ENCODE assay signal across 8 cellular contexts in the genomic region with DNA sequence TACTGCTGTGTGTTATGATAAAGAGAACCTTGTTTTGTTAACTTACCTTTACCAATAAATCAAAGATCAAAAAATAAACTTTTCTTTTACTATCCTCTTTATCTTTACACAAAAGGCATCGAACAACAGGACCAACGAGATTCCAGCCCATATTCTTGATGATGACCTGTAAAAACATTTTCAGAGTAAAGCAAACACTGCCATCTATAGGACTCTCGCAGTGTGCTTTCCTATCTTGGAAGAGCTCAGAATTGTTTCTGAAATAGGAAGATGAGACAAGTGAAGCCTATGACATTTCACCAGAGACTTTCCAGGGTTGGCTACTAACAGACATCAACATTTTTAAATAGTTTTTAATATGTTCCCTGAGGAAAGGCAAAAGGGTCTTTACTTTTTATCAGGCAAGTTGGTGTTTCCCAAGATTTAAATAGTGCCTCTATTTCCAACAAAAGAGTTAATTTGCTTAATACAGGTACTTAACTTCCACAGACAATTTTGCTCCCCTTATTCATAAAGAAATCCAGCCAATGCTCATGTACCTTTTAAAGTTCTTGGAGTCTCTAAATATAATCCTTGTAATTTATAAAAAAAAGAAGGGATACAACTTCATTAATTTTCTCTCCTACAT. TPM values are rescaled to one million over a fixed set of nuclear protein-coding genes. Genes with fewer than 3 reads are reported as not detected.
DNase-seq lines count a peak whose midpoint lies in the region; ATAC-seq, FAIRE-seq and TF ChIP-seq lines count a peak whose summit lies in the region.

No MANE protein-coding gene starts in this region.

- H3K27me3 ChIP-seq in astrocyte (ENCODE audit: insufficient read depth, low read length) (no peaks in the 10 kb centered on the region), upper lobe of left lung (no peaks in the 10 kb centered on the region)

- H3K4me2 ChIP-seq in astrocyte (ENCODE audit: low read length): no peak overlapping the region

- H3K4me3 Mint-ChIP-seq in astrocyte (ENCODE audit: unreplicated experiment): no peak overlapping the region

- FAIRE-seq in astrocyte (lab: Jason Lieb, UNC): peak; percentile 76

- H3K36me3 ChIP-seq in astrocyte (ENCODE audit: insufficient read depth, low read length) (peaks cover 20% of the 10 kb centered on the region), upper lobe of left lung (peaks cover 0 to 24% (median 4%) of the 10 kb centered on the region in 4 donors)

- H3K9ac ChIP-seq in astrocyte (ENCODE audit: low read length): no peak overlapping the region

- H3K4me1 ChIP-seq in astrocyte (ENCODE audit: insufficient read depth, low read length) (no peaks in the 10 kb centered on the region), upper lobe of left lung (no peaks in the 10 kb centered on the region)

- TF ChIP-seq EP300 in upper lobe of left lung (IDR thresholded peaks at IDR 0.05): no peak

- no peak overlapping the region for H2AFZ ChIP-seq in astrocyte (ENCODE audit: low read depth, low read length)

- peaks cover 4% of the 10 kb centered on the region for H3K36me3 Mint-ChIP-seq in astrocyte (ENCODE audit: low read depth, unreplicated experiment)

- H3K9me3 ChIP-seq in astrocyte (ENCODE audit: insufficient read depth, low read depth, low read length) (no peaks in the 10 kb centered on the region), upper lobe of left lung (no peaks in the 10 kb centered on the region)

- TF ChIP-seq POLR2A in upper lobe of left lung (IDR thresholded peaks at IDR 0.05): no peak

- no peak overlapping the region for H3K27ac ChIP-seq in astrocyte (ENCODE audit: low read depth, low read length)
- H3K27ac ChIP-seq in upper lobe of left lung: no peak overlapping the region

- 19 to 24% methylated on average over 3 of the region's 3 CpGs for WGBS in upper lobe of left lung, 2 donors

- peak; percentile 80 for TF ChIP-seq CTCF in AG09319 (IDR thresholded peaks at IDR 0.05; ENCODE audit: low read depth, low read length)
- peak; percentile 83 for TF ChIP-seq CTCF in astrocyte (IDR thresholded peaks at IDR 0.05; ENCODE audit: insufficient read depth, low read depth, low read length)
- peak in 4 of 6 experiments; percentile 34 to 41 (median 40) for TF ChIP-seq CTCF in upper lobe of left lung (IDR thresholded peaks at IDR 0.05)

- H3K4me3 ChIP-seq in astrocyte (ENCODE audit: insufficient read depth, low read depth, low read length) (no peak overlapping the region), upper lobe of left lung (no peak overlapping the region)

- DNase-seq in AG09319 (ENCODE audit: extremely low read depth, low read depth) (peak; percentile 22), NCI-H2171 (lab: John Stamatoyannopoulos, UW) (peak; percentile 6), astrocyte (ENCODE audit: low read depth) (peak; percentile 42), inferior parietal cortex (ENCODE audit: extremely low spot score) (peak; percentile 84), upper lobe of left lung (no peak)
- no peak for DNase-seq in stimulated activated CD4-positive, alpha-beta T cell treated with anti-CD3 and anti-CD28 coated beads, Interleukin-12 subunit alpha, Interleukin-12 subunit beta, amount 100 ng/mL, for 4 hours

- H3K27me3 Mint-ChIP-seq in astrocyte (ENCODE audit: low read depth, unreplicated experiment): no peaks in the 10 kb centered on the region

- ATAC-seq in GM18868 (IDR thresholded peaks at IDR 0.05; ENCODE audit: unreplicated experiment) (peak; percentile 49), upper lobe of left lung (ENCODE audit: low FRiP score in 2 of 2) (no peak), GM18519 (IDR thresholded peaks at IDR 0.05; ENCODE audit: low FRiP score, unreplicated experiment) (no peak)

- no peaks in the 10 kb centered on the region for H4K20me1 ChIP-seq in astrocyte (ENCODE audit: insufficient read depth, low read length)

- no peaks in the 10 kb centered on the region for H3K4me1 Mint-ChIP-seq in astrocyte (ENCODE audit: low read depth, unreplicated experiment)

- no peak overlapping the region for H3K27ac Mint-ChIP-seq in astrocyte (ENCODE audit: unreplicated experiment)

- no peaks in the 10 kb centered on the region for H3K79me2 ChIP-seq in astrocyte (ENCODE audit: insufficient read depth, low read length)

- no peaks in the 10 kb centered on the region for H3K9me3 Mint-ChIP-seq in astrocyte (ENCODE audit: unreplicated experiment)

RNA-seq across cellular contexts. Expression of a gene that starts 7.3 kb away (rescaled TPM):
- total RNA-seq in astrocyte: 13.3 and 13.5 TPM in 2 replicates
- total RNA-seq in upper lobe of left lung: 10 to 100 TPM in 1 of 6 donors, 1 to 10 TPM in 5; 4.8 to 16.8 (median 6.0) TPM

RNA-seq across cellular contexts. Expression of a gene that starts 7.4 kb away (rescaled TPM):
- total RNA-seq in astrocyte (23.0 and 23.7 TPM in 2 replicates), upper lobe of left lung (10 to 100 TPM in 2 of 6 donors, 1 to 10 TPM in 4; 3.6 to 15.8 (median 5.6) TPM)

Comparison
In these comparisons a context has a peak if more than half of its experiments do, and no peak if none do; other contexts are left out.
1. DNase-seq: peak in AG09319 (single experiment), NCI-H2171 (single experiment), astrocyte (single experiment) and inferior parietal cortex (single experiment); none in upper lobe of left lung (0 of 2) and stimulated activated CD4-positive, alpha-beta T cell treated with anti-CD3 and anti-CD28 coated beads, Interleukin-12 subunit alpha, Interleukin-12 subunit beta, amount 100 ng/mL, for 4 hours (single experiment).
2. Peak in every context shown above with its lines, with median percentiles within 50 percentile points of each other: CTCF ChIP-seq.